ENCODE assay signal across 28 cellular contexts in genomic region chr2:186382932-186383331, GRCh38.
DNase-seq lines count a peak whose midpoint lies in the region; ATAC-seq, FAIRE-seq and TF ChIP-seq lines count a peak whose summit lies in the region.
"Had no signal": no experiment of that assay in that cellular context is flagged by ENCODE, and none has a peak within 500 bp of the region (broad histone marks: within the 10 kb centered on the region; RNA-seq: fewer than 3 reads in every experiment).

No MANE protein-coding gene starts in this region.

- no peaks in the 10 kb centered on the region for H3K4me1 Mint-ChIP-seq in activated CD4-positive, alpha-beta T cell treated with anti-CD3 and anti-CD28 coated beads for 36 hours

- no peaks in the 10 kb centered on the region for H3K79me2 ChIP-seq in HepG2 (ENCODE audit: insufficient read depth, low read length)

- no peaks in the 10 kb centered on the region for H4K20me1 ChIP-seq in HepG2 (ENCODE audit: insufficient read depth, low read length)
- H4K20me1 ChIP-seq: BLaER1 had no signal

- BruUV-seq in Panc1 (replicated peaks; lab: Mats Ljungman, UMichigan) (no TSS peak), HepG2 (replicated peaks; lab: Mats Ljungman, UMichigan) (no TSS peak)

- WGBS in HepG2 (ENCODE audit: low lambda C conversion rate): 2% methylated on average over 1 of the region's 1 CpG

- H3K4me3 ChIP-seq in Panc1 (ENCODE audit: low read depth in 2 of 2, low read length in 2 of 2) (no peak overlapping the region), HepG2 (replicated peaks in 1 of 3; ENCODE audit: insufficient read depth in 1 of 3, low read depth in 2 of 3, low read length in 3 of 3) (peak overlapping the region in 2 of 3 experiments; percentile 3 to 7; a peak in 1 of 6 replicates)
- H3K4me3 ChIP-seq: BLaER1 had no signal

- CTCF ChIA-PET in Panc1 (lab: Charles Lee): no interaction called here
- CTCF ChIA-PET in HepG2 (lab: Yijun Ruan, JAX; ENCODE audit: low intra/inter-chr PET ratio, low total read pairs): no interaction called here
- CTCF ChIA-PET in activated CD4-positive, alpha-beta T cell treated with anti-CD3 and anti-CD28 coated beads for 36 hours (lab: Charles Lee): interaction anchor here (0.5 kb wide), 1 partner anchor 71 kb away, joined by 4 read pairs; no protein-coding TSS in a partner anchor

- TF ChIP-seq CTCF in Panc1 (IDR thresholded peaks at IDR 0.05) (no peak), HepG2 (CRISPR knock-in tag; IDR thresholded peaks at IDR 0.05) (no peak)

- H3K27ac Mint-ChIP-seq in activated CD4-positive, alpha-beta T cell treated with anti-CD3 and anti-CD28 coated beads for 36 hours: no peak overlapping the region
- H3K27ac Mint-ChIP-seq: CD4-positive, CD25-positive, alpha-beta regulatory T cell had no signal

- in situ Hi-C loops in Panc1 (cut with HindIII; ENCODE audit: low pct_unique_long_range_greater_than_20kb, low sequenced_read_pairs) (no loop called here), HepG2 (cut with HindIII; ENCODE audit: extremely low pct_ligation_motif_present, low pct_unique_long_range_greater_than_20kb) (no loop called here)

- H3K36me3 ChIP-seq in Panc1 (ENCODE audit: control insufficient read depth, insufficient read depth, low read length) (no peaks in the 10 kb centered on the region), HepG2 (replicated peaks in 1 of 2; ENCODE audit: control insufficient read depth in 1 of 2, insufficient read depth in 2 of 2, low read length in 2 of 2) (no peaks in the 10 kb centered on the region; a peak in 1 of 5 replicates)

- H3K27ac ChIP-seq in Panc1 (ENCODE audit: low read length) (no peak overlapping the region), HepG2 (ENCODE audit: extremely low read length, insufficient read depth, low read length) (peak overlapping the region; percentile 76)
- H3K27ac ChIP-seq: BLaER1, HL-60 had no signal

- no peak overlapping the region for H3K4me3 Mint-ChIP-seq in activated CD4-positive, alpha-beta T cell treated with anti-CD3 and anti-CD28 coated beads for 36 hours
- H3K4me3 Mint-ChIP-seq: CD4-positive, CD25-positive, alpha-beta regulatory T cell had no signal

- H3K9ac ChIP-seq in HepG2 (ENCODE audit: insufficient read depth, low read depth, low read length): no peak overlapping the region
- H3K9ac ChIP-seq: BLaER1 had no signal

- H3K36me3 Mint-ChIP-seq in activated CD4-positive, alpha-beta T cell treated with anti-CD3 and anti-CD28 coated beads for 36 hours (ENCODE audit: low read depth): peaks cover 36% of the 10 kb centered on the region

- DNase-seq in SIG-M5 treated with dmso at 0.1 percent for 504 hours (lab: John Stamatoyannopoulos, UW; ENCODE audit: unreplicated experiment) (peak; percentile 3), SIG-M5 (lab: John Stamatoyannopoulos, UW) (no peak), Panc1 (ENCODE audit: low read depth, low spot score) (no peak), HepG2 (ENCODE audit: low spot score) (peak; percentile 98), T-helper 2 cell (no peak), frontal cortex (ENCODE audit: low spot score in 2 of 2) (no peak)
- DNase-seq in activated CD4-positive, alpha-beta T cell treated with anti-CD3 and anti-CD28 coated beads for 36 hours: no peak
- DNase-seq: 8988T; CD4-positive, CD25-positive, alpha-beta regulatory T cell; Karpas-422; NCI-H1092; NCI-H1417 treated with DMSO at 0.1 percent for 48 hours; NCI-H187; NCI-H2081 treated with DMSO at 0.1 percent for 48 hours; NCI-H2171; NCI-H226; NCI-H510A; NCI-H774; PC-3; Right ventricle myocardium superior; RPMI8226 had no signal

- intact Hi-C loops in Panc1 (cut with micrococcal nuclease; ENCODE audit: unreplicated experiment): no loop called here
- intact Hi-C loops in HepG2 (cut with micrococcal nuclease; ENCODE audit: unreplicated experiment): loop anchor here (1.0 to 5.0 kb wide), 3 partner anchors 79 to 202 kb away; no protein-coding TSS in a partner anchor
- intact Hi-C loops in activated CD4-positive, alpha-beta T cell treated with anti-CD3 and anti-CD28 coated beads for 36 hours (cut with DNase I, micrococcal nuclease): no loop called here

- TF ChIP-seq POLR2A in HepG2 (IDR thresholded peaks at IDR 0.05; ENCODE audit: insufficient read depth in 1 of 2, low read depth in 2 of 2, low read length in 2 of 2): no peak

- POLR2A ChIA-PET in Panc1 (lab: Charles Lee) (no interaction called here), HepG2 (lab: Yijun Ruan, JAX) (interaction anchor here (0.7 to 1.2 kb wide), 5 partner anchors 23 to 207 kb away, joined by 3 to 6 read pairs (median 3); partner anchors contain the start of genes ITGAV and ZC3H15)
- POLR2A ChIA-PET in activated CD4-positive, alpha-beta T cell treated with anti-CD3 and anti-CD28 coated beads for 36 hours (lab: Charles Lee): no interaction called here

- peak; percentile 76 to 98 for TF ChIP-seq EP300 in HepG2 (IDR thresholded peaks at IDR 0.05; ENCODE audit: low read depth in 2 of 2, low read length in 2 of 2)
- TF ChIP-seq EP300 in HepG2 (CRISPR knock-in tag; IDR thresholded peaks at IDR 0.05; ENCODE audit: borderline replicate concordance): peak; percentile 93

- no peaks in the 10 kb centered on the region; the same call in 1 of the 2 replicates for H3K4me1 ChIP-seq in Panc1 (ENCODE audit: control insufficient read depth, insufficient read depth, low read length)
- peaks cover 62% of the 10 kb centered on the region for H3K4me1 ChIP-seq in HepG2 (ENCODE audit: insufficient read depth, low read length)

- H3K4me2 ChIP-seq in HepG2 (ENCODE audit: low read depth, low read length): peak overlapping the region; percentile 48

- no peaks in the 10 kb centered on the region for H3K27me3 Mint-ChIP-seq in activated CD4-positive, alpha-beta T cell treated with anti-CD3 and anti-CD28 coated beads for 36 hours
- H3K27me3 Mint-ChIP-seq: CD4-positive, CD25-positive, alpha-beta regulatory T cell had no signal

- H3K27me3 ChIP-seq in Panc1 (ENCODE audit: control insufficient read depth, insufficient read depth, low read length) (no peaks in the 10 kb centered on the region), HepG2 (ENCODE audit: control insufficient read depth in 1 of 2, insufficient read depth in 2 of 2, low read length in 2 of 2) (no peaks in the 10 kb centered on the region)
- H3K27me3 ChIP-seq: BLaER1 had no signal

- peaks cover 35% of the 10 kb centered on the region for H3K9me3 Mint-ChIP-seq in activated CD4-positive, alpha-beta T cell treated with anti-CD3 and anti-CD28 coated beads for 36 hours (ENCODE audit: low read depth)

- ATAC-seq in Panc1: peak; percentile 45; the same call in 1 of the 2 replicates
- ATAC-seq in HepG2: peak; percentile 99
- no peak for ATAC-seq in activated CD4-positive, alpha-beta T cell treated with anti-CD3 and anti-CD28 coated beads for 36 hours
- no peak for ATAC-seq in GM18498 (IDR thresholded peaks at IDR 0.05; ENCODE audit: unreplicated experiment)
- ATAC-seq: HCT116, PC-3 had no signal

- no peak overlapping the region for H2AFZ ChIP-seq in HepG2 (ENCODE audit: low read length)

- peak; percentile 83 for FAIRE-seq in HepG2 (lab: Jason Lieb, UNC)
- FAIRE-seq in frontal cortex (lab: Jason Lieb, UNC): no peak
- FAIRE-seq: D721Med, G401.6, H1 had no signal

- no peak for TF ChIP-seq RAD21 in HepG2 (CRISPR knock-in tag; IDR thresholded peaks at IDR 0.05)

- H3K9me3 ChIP-seq in Panc1 (ENCODE audit: control insufficient read depth, insufficient read depth, low read depth, low read length): no peaks in the 10 kb centered on the region
- H3K9me3 ChIP-seq in HepG2 (ENCODE audit: low read length): peaks cover 28% of the 10 kb centered on the region

TF ChIP-seq in HepG2, 621 proteins besides CTCF, POLR2A, EP300 and RAD21 (continues in another document):
- TF ChIP-seq NAIF1 (CRISPR knock-in tag; IDR thresholded peaks at IDR 0.05; ENCODE audit: borderline replicate concordance) (no peak), TEAD2 (CRISPR knock-in tag; IDR thresholded peaks at IDR 0.05) (no peak), XRCC5 (optimal IDR thresholded peaks at IDR 0.05; ENCODE audit: low read length) (no peak), GTF3A (CRISPR knock-in tag; conservative IDR thresholded peaks at IDR 0.05) (no peak), ISL2 (CRISPR knock-in tag; IDR thresholded peaks at IDR 0.05) (peak; percentile 98), SMARCE1 (IDR thresholded peaks at IDR 0.05; ENCODE audit: borderline replicate concordance) (no peak), ZNF704 (CRISPR knock-in tag; IDR thresholded peaks at IDR 0.05; ENCODE audit: borderline replicate concordance) (no peak), HMGXB4 (CRISPR knock-in tag; IDR thresholded peaks at IDR 0.05; ENCODE audit: borderline replicate concordance in 1 of 2, low read depth in 1 of 2) (no peak), ATAD3A (CRISPR knock-in tag; IDR thresholded peaks at IDR 0.05) (no peak)

Comparison
In these comparisons a context has a peak if more than half of its experiments do, and no peak if none do; other contexts are left out.
1. DNase-seq: peak in SIG-M5 treated with dmso at 0.1 percent for 504 hours (single experiment) and HepG2 (single experiment); none in SIG-M5 (single experiment), Panc1 (single experiment), T-helper 2 cell (0 of 5), frontal cortex (0 of 2) and activated CD4-positive, alpha-beta T cell treated with anti-CD3 and anti-CD28 coated beads for 36 hours (single experiment).
2. ATAC-seq: peak in Panc1 (single experiment) and HepG2 (single experiment); none in activated CD4-positive, alpha-beta T cell treated with anti-CD3 and anti-CD28 coated beads for 36 hours (single experiment) and GM18498 (single experiment).
3. H3K4me3 ChIP-seq: peak in HepG2 (2 of 3); none in Panc1 (0 of 2).